ENCODE assay signal across 1 cellular context in genomic region chr1:52550447-52550846, GRCh38.
A peak's percentile ranks its signal among the peaks of the same experiment; 100 is the strongest.
TF ChIP-seq lines count a peak whose summit lies in the region.

No MANE protein-coding gene starts in this region.

TF ChIP-seq in HepG2, 621 proteins besides CTCF, POLR2A, EP300 and RAD21 (continues in another document):
- TF ChIP-seq AHDC1 (CRISPR knock-in tag; IDR thresholded peaks at IDR 0.05; ENCODE audit: borderline replicate concordance) (0 out of 2 replicates have a peak, but pooled peaks have one; percentile 32), AKAP8 (CRISPR knock-in tag; IDR thresholded peaks at IDR 0.05) (no peak), HNF4G (IDR thresholded peaks at IDR 0.05; ENCODE audit: borderline replicate concordance, low read depth, low read length) (peak; percentile 53; the same call in 1 of the 2 replicates), HNF4G (CRISPR knock-in tag; IDR thresholded peaks at IDR 0.05; ENCODE audit: borderline replicate concordance, low read depth) (no peak), SOX5 (CRISPR knock-in tag; IDR thresholded peaks at IDR 0.05; ENCODE audit: borderline replicate concordance) (peak; percentile 28; the same call in 1 of the 2 replicates), ZNF281 (CRISPR knock-in tag; IDR thresholded peaks at IDR 0.05; ENCODE audit: borderline replicate concordance) (no peak), ZNF720 (CRISPR knock-in tag; IDR thresholded peaks at IDR 0.05) (no peak), ZNF121 (CRISPR knock-in tag; IDR thresholded peaks at IDR 0.05) (peak; percentile 93), SOX6 (IDR thresholded peaks at IDR 0.05) (no peak), SOX6 (CRISPR knock-in tag; IDR thresholded peaks at IDR 0.05) (peak; percentile 42), MXD1 (CRISPR knock-in tag; IDR thresholded peaks at IDR 0.05) (no peak), SNAPC4 (CRISPR knock-in tag; IDR thresholded peaks at IDR 0.05) (no peak), HOXA9 (CRISPR knock-in tag; IDR thresholded peaks at IDR 0.05; ENCODE audit: borderline replicate concordance) (no peak), HDAC2 (CRISPR knock-in tag; IDR thresholded peaks at IDR 0.05) (peak; percentile 58; the same call in 1 of the 2 replicates), RXRA (CRISPR knock-in tag; IDR thresholded peaks at IDR 0.05) (peak; percentile 49; the same call in 1 of the 2 replicates), CEBPB (IDR thresholded peaks at IDR 0.05; ENCODE audit: borderline replicate concordance, low read depth, low read length) (peak; percentile 79), ZMYM3 (CRISPR knock-in tag; IDR thresholded peaks at IDR 0.05) (0 out of 2 replicates have a peak, but pooled peaks have one; percentile 20), ZNF615 (CRISPR knock-in tag; IDR thresholded peaks at IDR 0.05; ENCODE audit: borderline replicate concordance) (no peak), BRCA1 (CRISPR knock-in tag; IDR thresholded peaks at IDR 0.05) (0 out of 2 replicates have a peak, but pooled peaks have one; percentile 40), RARA (CRISPR knock-in tag; IDR thresholded peaks at IDR 0.05) (peak; percentile 70), TARDBP (CRISPR knock-in tag; IDR thresholded peaks at IDR 0.05) (0 out of 2 replicates have a peak, but pooled peaks have one; percentile 38), PHB2 (IDR thresholded peaks at IDR 0.05; ENCODE audit: partially characterized antibody) (no peak), SOX13 (IDR thresholded peaks at IDR 0.05) (no peak), SOX13 (CRISPR knock-in tag; conservative IDR thresholded peaks at IDR 0.05 in 1 of 2, IDR thresholded peaks at IDR 0.05 in 1 of 2) (peak in 1 of 2 experiments; percentile 60; a peak in 2 of 4 replicates), KLF12 (CRISPR knock-in tag; IDR thresholded peaks at IDR 0.05; ENCODE audit: borderline replicate concordance) (0 out of 2 replicates have a peak, but pooled peaks have one; percentile 46), CREB1 (IDR thresholded peaks at IDR 0.05) (no peak), CREB1 (CRISPR knock-in tag; IDR thresholded peaks at IDR 0.05) (peak; percentile 35; the same call in 1 of the 2 replicates), HNF4A (CRISPR knock-in tag; IDR thresholded peaks at IDR 0.05) (peak; percentile 88), SAFB2 (CRISPR knock-in tag; IDR thresholded peaks at IDR 0.05; ENCODE audit: borderline replicate concordance, low read depth) (no peak), ZFP90 (CRISPR knock-in tag; IDR thresholded peaks at IDR 0.05; ENCODE audit: borderline replicate concordance) (0 out of 2 replicates have a peak, but pooled peaks have one; percentile 27), MIER3 (CRISPR knock-in tag; IDR thresholded peaks at IDR 0.05; ENCODE audit: borderline replicate concordance) (0 out of 2 replicates have a peak, but pooled peaks have one; percentile 16), HMG20A (CRISPR knock-in tag; IDR thresholded peaks at IDR 0.05; ENCODE audit: borderline replicate concordance) (peak; percentile 49; the same call in 1 of the 2 replicates), SRSF1 (optimal IDR thresholded peaks at IDR 0.05; ENCODE audit: low read depth, low read length) (no peak), ZNF292 (CRISPR knock-in tag; IDR thresholded peaks at IDR 0.05; ENCODE audit: borderline replicate concordance, low read depth) (peak; percentile 64; the same call in 1 of the 2 replicates)
- TF ChIP-seq, protein P1, sequence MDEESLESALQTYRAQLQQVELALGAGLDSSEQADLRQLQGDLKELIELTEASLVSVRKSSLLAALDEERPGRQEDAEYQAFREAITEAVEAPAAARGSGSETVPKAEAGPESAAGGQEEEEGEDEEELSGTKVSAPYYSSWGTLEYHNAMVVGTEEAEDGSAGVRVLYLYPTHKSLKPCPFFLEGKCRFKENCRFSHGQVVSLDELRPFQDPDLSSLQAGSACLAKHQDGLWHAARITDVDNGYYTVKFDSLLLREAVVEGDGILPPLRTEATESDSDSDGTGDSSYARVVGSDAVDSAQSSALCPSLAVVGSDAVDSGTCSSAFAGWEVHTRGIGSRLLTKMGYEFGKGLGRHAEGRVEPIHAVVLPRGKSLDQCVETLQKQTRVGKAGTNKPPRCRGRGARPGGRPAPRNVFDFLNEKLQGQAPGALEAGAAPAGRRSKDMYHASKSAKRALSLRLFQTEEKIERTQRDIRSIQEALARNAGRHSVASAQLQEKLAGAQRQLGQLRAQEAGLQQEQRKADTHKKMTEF (CRISPR knock-in tag; IDR thresholded peaks at IDR 0.05) = peak; percentile 53; the same call in 1 of the 2 replicates
- TF ChIP-seq, protein P2, sequence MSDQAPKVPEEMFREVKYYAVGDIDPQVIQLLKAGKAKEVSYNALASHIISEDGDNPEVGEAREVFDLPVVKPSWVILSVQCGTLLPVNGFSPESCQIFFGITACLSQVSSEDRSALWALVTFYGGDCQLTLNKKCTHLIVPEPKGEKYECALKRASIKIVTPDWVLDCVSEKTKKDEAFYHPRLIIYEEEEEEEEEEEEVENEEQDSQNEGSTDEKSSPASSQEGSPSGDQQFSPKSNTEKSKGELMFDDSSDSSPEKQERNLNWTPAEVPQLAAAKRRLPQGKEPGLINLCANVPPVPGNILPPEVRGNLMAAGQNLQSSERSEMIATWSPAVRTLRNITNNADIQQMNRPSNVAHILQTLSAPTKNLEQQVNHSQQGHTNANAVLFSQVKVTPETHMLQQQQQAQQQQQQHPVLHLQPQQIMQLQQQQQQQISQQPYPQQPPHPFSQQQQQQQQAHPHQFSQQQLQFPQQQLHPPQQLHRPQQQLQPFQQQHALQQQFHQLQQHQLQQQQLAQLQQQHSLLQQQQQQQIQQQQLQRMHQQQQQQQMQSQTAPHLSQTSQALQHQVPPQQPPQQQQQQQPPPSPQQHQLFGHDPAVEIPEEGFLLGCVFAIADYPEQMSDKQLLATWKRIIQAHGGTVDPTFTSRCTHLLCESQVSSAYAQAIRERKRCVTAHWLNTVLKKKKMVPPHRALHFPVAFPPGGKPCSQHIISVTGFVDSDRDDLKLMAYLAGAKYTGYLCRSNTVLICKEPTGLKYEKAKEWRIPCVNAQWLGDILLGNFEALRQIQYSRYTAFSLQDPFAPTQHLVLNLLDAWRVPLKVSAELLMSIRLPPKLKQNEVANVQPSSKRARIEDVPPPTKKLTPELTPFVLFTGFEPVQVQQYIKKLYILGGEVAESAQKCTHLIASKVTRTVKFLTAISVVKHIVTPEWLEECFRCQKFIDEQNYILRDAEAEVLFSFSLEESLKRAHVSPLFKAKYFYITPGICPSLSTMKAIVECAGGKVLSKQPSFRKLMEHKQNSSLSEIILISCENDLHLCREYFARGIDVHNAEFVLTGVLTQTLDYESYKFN (CRISPR knock-in tag; conservative IDR thresholded peaks at IDR 0.05) = peak; percentile 80
- TF ChIP-seq, protein P3, sequence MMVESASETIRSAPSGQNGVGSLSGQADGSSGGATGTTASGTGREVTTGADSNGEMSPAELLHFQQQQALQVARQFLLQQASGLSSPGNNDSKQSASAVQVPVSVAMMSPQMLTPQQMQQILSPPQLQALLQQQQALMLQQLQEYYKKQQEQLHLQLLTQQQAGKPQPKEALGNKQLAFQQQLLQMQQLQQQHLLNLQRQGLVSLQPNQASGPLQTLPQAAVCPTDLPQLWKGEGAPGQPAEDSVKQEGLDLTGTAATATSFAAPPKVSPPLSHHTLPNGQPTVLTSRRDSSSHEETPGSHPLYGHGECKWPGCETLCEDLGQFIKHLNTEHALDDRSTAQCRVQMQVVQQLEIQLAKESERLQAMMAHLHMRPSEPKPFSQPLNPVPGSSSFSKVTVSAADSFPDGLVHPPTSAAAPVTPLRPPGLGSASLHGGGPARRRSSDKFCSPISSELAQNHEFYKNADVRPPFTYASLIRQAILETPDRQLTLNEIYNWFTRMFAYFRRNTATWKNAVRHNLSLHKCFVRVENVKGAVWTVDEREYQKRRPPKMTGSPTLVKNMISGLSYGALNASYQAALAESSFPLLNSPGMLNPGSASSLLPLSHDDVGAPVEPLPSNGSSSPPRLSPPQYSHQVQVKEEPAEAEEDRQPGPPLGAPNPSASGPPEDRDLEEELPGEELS (CRISPR knock-in tag; IDR thresholded peaks at IDR 0.05) = peak; percentile 52
